ENCODE assay signal across 8 cellular contexts in the genomic region with DNA sequence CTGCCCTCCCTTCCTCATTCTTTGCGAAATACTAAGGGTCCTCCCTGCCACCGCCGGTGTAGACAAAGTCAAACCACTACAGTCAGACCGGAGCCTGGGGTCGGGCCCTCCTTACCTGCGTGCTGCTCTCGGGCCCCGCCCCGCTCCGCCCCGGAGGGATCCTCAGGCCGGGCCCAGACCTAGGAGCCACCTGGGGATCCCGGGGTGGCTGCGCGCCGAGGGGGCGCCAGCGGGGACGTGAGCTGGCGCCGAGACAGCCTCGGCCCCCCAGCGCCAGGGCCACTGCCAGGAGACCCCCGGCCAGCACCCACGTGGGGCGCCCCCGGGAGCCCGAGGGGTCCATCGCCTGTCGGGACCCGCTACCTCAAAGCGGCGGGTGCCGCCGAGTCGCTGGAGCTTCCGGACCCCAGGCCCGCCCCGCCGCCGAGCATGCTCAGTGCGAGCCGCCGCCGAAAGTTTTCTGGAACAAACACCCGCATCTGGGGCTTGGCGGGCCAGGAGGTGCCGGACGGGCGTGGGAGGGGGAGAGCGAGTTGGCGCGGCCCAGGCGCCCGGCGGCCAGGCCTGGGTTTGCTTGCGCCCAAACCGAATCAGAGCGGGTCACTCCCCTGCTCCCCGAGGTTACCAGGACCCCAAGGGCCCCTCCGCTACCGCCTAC. TPM values are rescaled to one million over a fixed set of nuclear protein-coding genes. Genes with fewer than 3 reads are reported as not detected.
DNase-seq lines count a peak whose midpoint lies in the region; ATAC-seq and TF ChIP-seq lines count a peak whose summit lies in the region.

A gene with protein sequence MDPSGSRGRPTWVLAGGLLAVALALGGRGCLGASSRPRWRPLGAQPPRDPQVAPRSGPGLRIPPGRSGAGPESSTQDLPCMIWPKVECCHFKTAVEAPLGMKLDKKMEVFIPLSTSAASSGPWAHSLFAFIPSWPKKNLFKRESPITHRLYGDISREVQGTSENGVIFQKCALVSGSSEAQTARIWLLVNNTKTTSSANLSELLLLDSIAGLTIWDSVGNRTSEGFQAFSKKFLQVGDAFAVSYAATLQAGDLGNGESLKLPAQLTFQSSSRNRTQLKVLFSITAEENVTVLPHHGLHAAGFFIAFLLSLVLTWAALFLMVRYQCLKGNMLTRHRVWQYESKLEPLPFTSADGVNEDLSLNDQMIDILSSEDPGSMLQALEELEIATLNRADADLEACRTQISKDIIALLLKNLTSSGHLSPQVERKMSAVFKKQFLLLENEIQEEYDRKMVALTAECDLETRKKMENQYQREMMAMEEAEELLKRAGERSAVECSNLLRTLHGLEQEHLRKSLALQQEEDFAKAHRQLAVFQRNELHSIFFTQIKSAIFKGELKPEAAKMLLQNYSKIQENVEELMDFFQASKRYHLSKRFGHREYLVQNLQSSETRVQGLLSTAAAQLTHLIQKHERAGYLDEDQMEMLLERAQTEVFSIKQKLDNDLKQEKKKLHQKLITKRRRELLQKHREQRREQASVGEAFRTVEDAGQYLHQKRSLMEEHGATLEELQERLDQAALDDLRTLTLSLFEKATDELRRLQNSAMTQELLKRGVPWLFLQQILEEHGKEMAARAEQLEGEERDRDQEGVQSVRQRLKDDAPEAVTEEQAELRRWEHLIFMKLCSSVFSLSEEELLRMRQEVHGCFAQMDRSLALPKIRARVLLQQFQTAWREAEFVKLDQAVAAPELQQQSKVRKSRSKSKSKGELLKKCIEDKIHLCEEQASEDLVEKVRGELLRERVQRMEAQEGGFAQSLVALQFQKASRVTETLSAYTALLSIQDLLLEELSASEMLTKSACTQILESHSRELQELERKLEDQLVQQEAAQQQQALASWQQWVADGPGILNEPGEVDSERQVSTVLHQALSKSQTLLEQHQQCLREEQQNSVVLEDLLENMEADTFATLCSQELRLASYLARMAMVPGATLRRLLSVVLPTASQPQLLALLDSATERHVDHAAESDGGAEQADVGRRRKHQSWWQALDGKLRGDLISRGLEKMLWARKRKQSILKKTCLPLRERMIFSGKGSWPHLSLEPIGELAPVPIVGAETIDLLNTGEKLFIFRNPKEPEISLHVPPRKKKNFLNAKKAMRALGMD (minus strand): TSS at position 389 of the 658 bp plus-strand sequence. CDS start 46 bp downstream, at position 343.

- H2AFZ ChIP-seq in neural cell (ENCODE audit: low read depth, low read length), result no peak within 1 kb of the TSS

- no peaks in the 10 kb centered on the region for H3K36me3 ChIP-seq in neural cell (ENCODE audit: insufficient read depth, low read length)

- DNase-seq in activated CD8-positive, alpha-beta memory T cell treated with anti-CD3 and anti-CD28 coated beads for 24 hours, result peak; percentile 62
- DNase-seq in activated CD8-positive, alpha-beta memory T cell treated with anti-CD3 and anti-CD28 coated beads, Interleukin-2, amount 50 U/mL, for 4 hours, result no peak
- DNase-seq in glomerular endothelial cell (ENCODE audit: extremely low read depth, low read depth, low spot score) (no peak), superior temporal gyrus (ENCODE audit: extremely low spot score) (no peak), NCI-H1048 (lab: John Stamatoyannopoulos, UW) (no peak)
- DNase-seq in activated naive CD4-positive, alpha-beta T cell treated with anti-CD3 and anti-CD28 coated beads, Interleukin-2, amount 50 U/mL, for 16 hours, result no peak

- TF ChIP-seq CTCF in neural cell (IDR thresholded peaks at IDR 0.05; ENCODE audit: poor library complexity, severe bottlenecking), result no peak

- H3K9me3 Mint-ChIP-seq in activated T-helper 17 cell treated with anti-CD3 and anti-CD28 coated beads, Interleukin-2, amount 50 U/mL, for 72 hours, result peaks cover 4% of the 10 kb centered on the region

- no peaks in the 10 kb centered on the region for H4K20me1 ChIP-seq in neural cell (ENCODE audit: insufficient read depth)

- H3K9me2 ChIP-seq in neural cell (ENCODE audit: insufficient read depth, low read length), result no peaks in the 10 kb centered on the region

- no peak within 1 kb of the TSS for H3K27ac ChIP-seq in neural cell (ENCODE audit: low read length)

- H3K4me1 Mint-ChIP-seq in activated T-helper 17 cell treated with anti-CD3 and anti-CD28 coated beads, Interleukin-2, amount 50 U/mL, for 72 hours, result peaks cover 11% of the 10 kb centered on the region

- H3K36me3 Mint-ChIP-seq in activated T-helper 17 cell treated with anti-CD3 and anti-CD28 coated beads, Interleukin-2, amount 50 U/mL, for 72 hours (ENCODE audit: low read depth), result no peaks in the 10 kb centered on the region

- H3K4me3 ChIP-seq in neural cell (ENCODE audit: low read length), result peak within 1 kb of the TSS; percentile 47

- peak within 1 kb of the TSS; percentile 27 for H3K27ac Mint-ChIP-seq in activated T-helper 17 cell treated with anti-CD3 and anti-CD28 coated beads, Interleukin-2, amount 50 U/mL, for 72 hours

- peaks cover 27% of the 10 kb centered on the region for H3K27me3 Mint-ChIP-seq in activated T-helper 17 cell treated with anti-CD3 and anti-CD28 coated beads, Interleukin-2, amount 50 U/mL, for 72 hours

- peaks cover 9% of the 10 kb centered on the region for H3K9me3 ChIP-seq in neural cell (ENCODE audit: low read length)

- H3K4me2 ChIP-seq in neural cell (ENCODE audit: low read length), result no peak within 1 kb of the TSS

- no peaks in the 10 kb centered on the region for H3F3A ChIP-seq in neural cell (ENCODE audit: insufficient read depth, low read length, poor library complexity, severe bottlenecking)

- H3K9ac ChIP-seq in neural cell (ENCODE audit: low read length), result no peak within 1 kb of the TSS

- TF ChIP-seq EP300 in neural cell (conservative IDR thresholded peaks at IDR 0.05; ENCODE audit: poor library complexity, severe bottlenecking), result no peak

- no peak for TF ChIP-seq RAD21 in neural cell (conservative IDR thresholded peaks at IDR 0.05)

- peaks cover 51% of the 10 kb centered on the region for H3K27me3 ChIP-seq in neural cell (ENCODE audit: insufficient read depth, low read depth, low read length)

- peak within 1 kb of the TSS; percentile 58 for H3K4me3 Mint-ChIP-seq in activated T-helper 17 cell treated with anti-CD3 and anti-CD28 coated beads, Interleukin-2, amount 50 U/mL, for 72 hours

- peak; percentile 29 for ATAC-seq in activated T-helper 17 cell treated with anti-CD3 and anti-CD28 coated beads, Interleukin-2, amount 50 U/mL, for 72 hours (replicated peaks)

- no peaks in the 10 kb centered on the region for H3K79me2 ChIP-seq in neural cell (replicated peaks; ENCODE audit: insufficient read depth, low read length)

TF ChIP-seq in neural cell, 6 proteins besides CTCF, POLR2A, EP300 and RAD21:
- no peak for TF ChIP-seq SMC3 (conservative IDR thresholded peaks at IDR 0.05; ENCODE audit: poor library complexity)

RNA-seq across cellular contexts. Expression of the gene that starts here (rescaled TPM):
- total RNA-seq in activated T-helper 17 cell treated with anti-CD3 and anti-CD28 coated beads, Interleukin-2, amount 50 U/mL, for 72 hours, result 1 to 10 TPM; 4.0 to 6.2 TPM
- total RNA-seq in glomerular endothelial cell, result 11.0 and 11.7 TPM in 2 replicates
- polyA plus RNA-seq in neural cell, result 0.27 and 0.36 TPM in 2 replicates
- 0.35 TPM in 1 of 2 replicates, not detected in the other for polyA minus RNA-seq in neural cell
